8 cellular contexts compared by ENCODE assay signal in the genomic region with DNA sequence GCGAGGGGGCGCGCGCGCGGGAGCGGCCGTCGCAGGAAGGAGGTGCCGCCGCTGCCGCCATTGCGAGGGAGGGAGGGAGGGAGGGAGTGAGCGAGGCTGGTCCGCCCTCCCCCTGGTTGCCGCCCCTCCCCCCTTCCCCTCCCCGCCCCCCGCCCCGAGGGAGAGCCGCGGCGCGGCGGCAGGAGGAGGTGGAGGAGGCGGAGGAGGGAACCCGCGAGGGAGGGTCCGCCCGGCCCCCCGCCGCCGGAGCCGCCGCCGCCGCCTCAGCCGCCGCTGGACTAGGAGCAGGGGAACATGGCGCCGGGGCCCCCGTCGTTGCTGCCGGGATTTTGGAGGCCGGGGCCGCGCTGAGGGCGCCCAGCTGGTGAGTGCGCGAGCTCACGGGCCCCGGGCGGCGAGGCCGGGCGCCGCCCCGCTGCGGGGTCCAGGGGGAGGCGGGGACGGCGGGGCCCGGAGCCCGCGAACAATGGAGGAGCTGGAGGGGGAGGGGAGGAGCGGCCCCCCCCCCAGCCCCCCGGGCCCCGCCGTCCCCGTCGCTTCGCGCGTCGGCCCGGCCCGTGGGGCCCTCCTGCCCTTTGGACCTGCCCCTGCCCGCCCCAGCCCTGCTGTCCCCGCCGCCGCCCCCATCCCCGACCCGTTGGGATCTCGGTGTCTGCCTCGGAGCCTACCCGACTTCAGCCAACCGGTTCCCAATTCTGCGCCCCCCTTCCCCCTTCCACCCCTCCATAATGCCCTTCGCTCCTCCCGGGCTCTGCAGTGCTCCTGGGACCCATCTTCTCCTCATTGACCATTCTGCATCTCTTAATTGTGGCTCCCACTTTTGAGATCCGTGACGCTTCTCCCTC. TPM values are rescaled to one million over a fixed set of nuclear protein-coding genes. Genes with fewer than 3 reads are reported as not detected.
DNase-seq lines count a peak whose midpoint lies in the region; ATAC-seq and TF ChIP-seq lines count a peak whose summit lies in the region.

ARHGAP35 (plus strand) TSS at position 152 of the 845 bp plus-strand sequence. CDS start 57,679 bp downstream, outside the sequence.

- peaks cover 20% of the 10 kb centered on the region for H3K36me3 Mint-ChIP-seq in activated T-helper 2 cell treated with anti-CD3 and anti-CD28 coated beads, Interferon-gamma antibody, Interleukin-2, Interleukin-4, amounts not matched to agents 10 μg/mL and 5 μg/mL and 100 μg/mL, durations not matched to agents 14 hours and 24 hours and 36 hours (ENCODE audit: low read depth)

- DNase-seq in AG20443 (ENCODE audit: low spot score): peak; percentile 93
- DNase-seq in NB4 (ENCODE audit: low read depth): peak; percentile 68
- DNase-seq in activated T-helper 2 cell treated with anti-CD3 and anti-CD28 coated beads, Interferon-gamma antibody, Interleukin-2, Interleukin-4, amounts not matched to agents 10 μg/mL and 5 μg/mL and 100 μg/mL, durations not matched to agents 14 hours and 24 hours and 36 hours (ENCODE audit: low spot score): no peak
- DNase-seq in globus pallidus (ENCODE audit: low spot score): peak; percentile 86
- peak; percentile 87 for DNase-seq in occipital lobe (lab: John Stamatoyannopoulos, UW)
- no peak for DNase-seq in NCI-H2029 treated with DMSO at 0.1 percent for 48 hours (lab: John Stamatoyannopoulos, UW)

- H3K27ac Mint-ChIP-seq in activated T-helper 2 cell treated with anti-CD3 and anti-CD28 coated beads, Interferon-gamma antibody, Interleukin-2, Interleukin-4, amounts not matched to agents 10 μg/mL and 5 μg/mL and 100 μg/mL, durations not matched to agents 14 hours and 24 hours and 36 hours: peak within 1 kb of the TSS; percentile 85

- TF ChIP-seq CTCF in NB4 (IDR thresholded peaks at IDR 0.05; ENCODE audit: low read depth, low read length): no peak

- H3K27me3 Mint-ChIP-seq in activated T-helper 2 cell treated with anti-CD3 and anti-CD28 coated beads, Interferon-gamma antibody, Interleukin-2, Interleukin-4, amounts not matched to agents 10 μg/mL and 5 μg/mL and 100 μg/mL, durations not matched to agents 14 hours and 24 hours and 36 hours (ENCODE audit: low read depth): no peaks in the 10 kb centered on the region

- intact Hi-C loops in activated T-helper 2 cell treated with anti-CD3 and anti-CD28 coated beads, Interferon-gamma antibody, Interleukin-2, Interleukin-4, amounts not matched to agents 10 μg/mL and 5 μg/mL and 100 μg/mL, durations not matched to agents 14 hours and 24 hours and 36 hours (cut with micrococcal nuclease): loop anchor here (1.0 to 10.0 kb wide), 6 partner anchors 11 to 394 kb away; partner anchors contain the start of genes AP2S1, CALM3, CCDC9 and ZC3H4

- H3K4me3 Mint-ChIP-seq in activated T-helper 2 cell treated with anti-CD3 and anti-CD28 coated beads, Interferon-gamma antibody, Interleukin-2, Interleukin-4, amounts not matched to agents 10 μg/mL and 5 μg/mL and 100 μg/mL, durations not matched to agents 14 hours and 24 hours and 36 hours (ENCODE audit: low read depth): peak within 1 kb of the TSS; percentile 80

- peaks cover 22% of the 10 kb centered on the region for H3K4me1 Mint-ChIP-seq in activated T-helper 2 cell treated with anti-CD3 and anti-CD28 coated beads, Interferon-gamma antibody, Interleukin-2, Interleukin-4, amounts not matched to agents 10 μg/mL and 5 μg/mL and 100 μg/mL, durations not matched to agents 14 hours and 24 hours and 36 hours (ENCODE audit: low read depth)

- ATAC-seq in GM21381 (IDR thresholded peaks at IDR 0.05; ENCODE audit: unreplicated experiment): peak; percentile 27
- ATAC-seq in HG03520 (IDR thresholded peaks at IDR 0.05; ENCODE audit: unreplicated experiment): no peak

- peak within 1 kb of the TSS; percentile 84 for H3K4me3 ChIP-seq in NB4 (ENCODE audit: low read depth, low read length)

- H3K9me3 Mint-ChIP-seq in activated T-helper 2 cell treated with anti-CD3 and anti-CD28 coated beads, Interferon-gamma antibody, Interleukin-2, Interleukin-4, amounts not matched to agents 10 μg/mL and 5 μg/mL and 100 μg/mL, durations not matched to agents 14 hours and 24 hours and 36 hours: no peaks in the 10 kb centered on the region

- no peak for TF ChIP-seq POLR2A in NB4 (IDR thresholded peaks at IDR 0.05; ENCODE audit: extremely low read depth, insufficient read length)

RNA-seq across cellular contexts. Expression of gene ARHGAP35, which starts in this region (rescaled TPM):
- total RNA-seq in activated T-helper 2 cell treated with anti-CD3 and anti-CD28 coated beads, Interferon-gamma antibody, Interleukin-2, Interleukin-4, amounts not matched to agents 10 μg/mL and 5 μg/mL and 100 μg/mL, durations not matched to agents 14 hours and 24 hours and 36 hours: 25.5 and 28.5 TPM in 2 replicates
- 76.3 TPM for total RNA-seq in occipital lobe

Comparison
In these comparisons a context has a peak if more than half of its experiments do, and no peak if none do; other contexts are left out.
1. DNase-seq: peak in AG20443 (single experiment), NB4 (single experiment), globus pallidus (single experiment) and occipital lobe (single experiment); none in activated T-helper 2 cell treated with anti-CD3 and anti-CD28 coated beads, Interferon-gamma antibody, Interleukin-2, Interleukin-4, amounts not matched to agents 10 μg/mL and 5 μg/mL and 100 μg/mL, durations not matched to agents 14 hours and 24 hours and 36 hours (single experiment) and NCI-H2029 treated with DMSO at 0.1 percent for 48 hours (single experiment).